In the genomic region with DNA sequence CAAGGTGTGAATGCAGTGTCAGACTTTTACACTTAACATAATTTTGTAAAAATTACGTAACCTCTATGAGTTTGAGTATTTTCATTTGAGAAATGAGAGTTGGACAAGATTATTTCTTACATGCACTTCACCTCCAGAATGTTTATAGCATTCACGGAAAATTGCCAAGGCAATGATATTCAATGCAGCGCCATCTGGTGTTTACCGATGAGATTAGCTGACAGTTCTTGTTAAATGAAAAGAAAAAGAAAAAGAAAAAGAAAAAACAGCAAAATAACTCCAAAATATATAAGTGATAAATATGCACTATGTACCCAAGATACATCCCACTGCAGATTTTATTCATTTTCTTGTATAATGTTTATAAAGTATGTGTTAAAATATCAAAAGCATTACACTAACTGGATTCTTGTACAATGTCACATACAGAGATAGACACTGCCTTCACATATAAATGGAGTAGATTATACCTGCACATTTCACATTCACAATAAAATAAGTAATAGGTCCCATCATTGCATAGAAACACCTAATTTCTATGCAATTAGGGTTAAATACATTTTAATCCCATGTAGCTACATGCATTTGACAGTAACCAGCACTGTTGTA, we compare ENCODE assay signal across 9 cellular contexts.
A peak's percentile ranks its signal among the peaks of the same experiment; 100 is the strongest.
DNase-seq lines count a peak whose midpoint lies in the region; ATAC-seq, FAIRE-seq and TF ChIP-seq lines count a peak whose summit lies in the region.
"Had no signal": no experiment of that assay in that cellular context is flagged by ENCODE, and none has a peak within 500 bp of the region (broad histone marks: within the 10 kb centered on the region; RNA-seq: fewer than 3 reads in every experiment).

No MANE protein-coding gene starts in this region.

- H3K4me1 ChIP-seq in left ventricle myocardium inferior (no peaks in the 10 kb centered on the region), right cardiac atrium (ENCODE audit: control insufficient read depth, insufficient read depth, low read length) (no peaks in the 10 kb centered on the region), tibial artery (no peaks in the 10 kb centered on the region), vagina (no peaks in the 10 kb centered on the region)

- H3K9me3 ChIP-seq in left ventricle myocardium inferior (replicated peaks) (peaks cover 6% of the 10 kb centered on the region), right cardiac atrium (ENCODE audit: control insufficient read depth, low read length) (no peaks in the 10 kb centered on the region), tibial artery (no peaks in the 10 kb centered on the region), vagina (no peaks in the 10 kb centered on the region)

- DNase-seq in left ventricle myocardium inferior (no peak), right cardiac atrium (no peak), HT1080 (ENCODE audit: low read depth) (peak; percentile 34), SK-MEL-5 (ENCODE audit: low read depth, low spot score) (peak; percentile 42), frontal cortex (ENCODE audit: low spot score in 2 of 2) (no peak), tibial artery (no peak), vagina (ENCODE audit: extremely low spot score in 2 of 2) (no peak), SIG-M5 treated with dmso at 0.1 percent for 504 hours (lab: John Stamatoyannopoulos, UW; ENCODE audit: unreplicated experiment) (no peak)

- in situ Hi-C loops in SK-MEL-5 (cut with HindIII; ENCODE audit: low pct_unique_long_range_greater_than_20kb, low sequenced_read_pairs): no loop called here

- H3K27ac ChIP-seq in left ventricle myocardium inferior (replicated peaks): no peak overlapping the region
- no peak overlapping the region for H3K27ac ChIP-seq in right cardiac atrium (ENCODE audit: low read length)
- H3K27ac ChIP-seq in tibial artery: no peak overlapping the region
- H3K27ac ChIP-seq in vagina: no peak overlapping the region

- no peak for ATAC-seq in right cardiac atrium

- peak; percentile 64 for FAIRE-seq in frontal cortex (lab: Jason Lieb, UNC)
- FAIRE-seq: colon had no signal

- H3K4me3 ChIP-seq in left ventricle myocardium inferior: no peak overlapping the region
- H3K4me3 ChIP-seq in right cardiac atrium (ENCODE audit: low read length): no peak overlapping the region
- no peak overlapping the region for H3K4me3 ChIP-seq in tibial artery
- no peak overlapping the region for H3K4me3 ChIP-seq in vagina

- 11% methylated on average over 4 of the region's 4 CpGs for WGBS in right cardiac atrium

- intact Hi-C loops in left ventricle myocardium inferior (cut with micrococcal nuclease): no loop called here
- intact Hi-C loops in right cardiac atrium (cut with DNase I): no loop called here
- intact Hi-C loops in tibial artery (cut with DNase I; ENCODE audit: low total_unique reads): no loop called here
- intact Hi-C loops in vagina (cut with DNase I): no loop called here

- H3K27me3 ChIP-seq in left ventricle myocardium inferior (ENCODE audit: low read depth) (no peaks in the 10 kb centered on the region), right cardiac atrium (ENCODE audit: control insufficient read depth, insufficient read depth) (no peaks in the 10 kb centered on the region), tibial artery (no peaks in the 10 kb centered on the region), vagina (no peaks in the 10 kb centered on the region)

- TF ChIP-seq CTCF in left ventricle myocardium inferior (IDR thresholded peaks at IDR 0.05; ENCODE audit: borderline replicate concordance) (peak; percentile 75), tibial artery (IDR thresholded peaks at IDR 0.05) (peak; percentile 55 to 62), vagina (IDR thresholded peaks at IDR 0.05) (no peak)

- TF ChIP-seq POLR2A in vagina (IDR thresholded peaks at IDR 0.05): no peak

- H3K36me3 ChIP-seq in left ventricle myocardium inferior (no peaks in the 10 kb centered on the region), tibial artery (no peaks in the 10 kb centered on the region), vagina (no peaks in the 10 kb centered on the region)

Comparison
In these comparisons a context has a peak if more than half of its experiments do, and no peak if none do; other contexts are left out.
1. DNase-seq: peak in HT1080 (single experiment) and SK-MEL-5 (single experiment); none in left ventricle myocardium inferior (single experiment), right cardiac atrium (0 of 3), frontal cortex (0 of 2), tibial artery (0 of 2), vagina (0 of 2) and SIG-M5 treated with dmso at 0.1 percent for 504 hours (single experiment).
2. CTCF ChIP-seq: peak in left ventricle myocardium inferior (single experiment) and tibial artery (2 of 2); none in vagina (0 of 3).